Comparison of ENCODE assay signal across 27 cellular contexts in the genomic region with DNA sequence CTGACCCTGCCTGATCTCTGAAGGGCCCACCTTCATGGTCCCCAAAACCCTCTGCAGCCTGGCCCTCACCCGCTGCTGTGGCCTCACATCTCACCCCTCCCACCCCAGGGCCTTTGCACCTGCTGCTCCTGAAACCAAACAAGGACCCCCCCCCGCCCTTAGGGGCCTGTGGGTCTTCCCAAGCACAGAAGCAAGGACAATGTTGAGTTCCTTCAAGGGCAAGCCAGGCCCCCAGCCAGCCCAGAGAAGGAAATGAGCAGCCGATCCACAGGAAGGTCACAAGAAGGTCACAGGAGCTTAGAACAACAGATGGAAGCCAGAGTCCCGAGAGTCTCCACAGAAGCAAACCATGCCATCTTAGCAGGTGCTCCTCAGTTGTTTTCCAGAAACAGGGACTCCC. TPM values are rescaled to one million over a fixed set of nuclear protein-coding genes. Genes with fewer than 3 reads are reported as not detected.
A peak's percentile ranks its signal among the peaks of the same experiment; 100 is the strongest.
DNase-seq lines count a peak whose midpoint lies in the region; ATAC-seq, FAIRE-seq and TF ChIP-seq lines count a peak whose summit lies in the region.
"Had no signal": no experiment of that assay in that cellular context is flagged by ENCODE, and none has a peak within 500 bp of the region (broad histone marks: within the 10 kb centered on the region; RNA-seq: fewer than 3 reads in every experiment).

No MANE protein-coding gene starts in this region.

- ATAC-seq in right lobe of liver (peak in 3 of 4 donors; percentile 19 to 40 (median 32)), pancreas (no peak)
- ATAC-seq: esophagus mucosa, gastroesophageal sphincter, sciatic nerve, T-cell had no signal

- H3K36me3 Mint-ChIP-seq in activated CD4-positive, alpha-beta T cell treated with anti-CD3 and anti-CD28 coated beads, Interleukin-2, amount 10 ng/mL, durations not matched to agents 7 days and 5 days (ENCODE audit: low read depth): no peaks in the 10 kb centered on the region
- H3K36me3 Mint-ChIP-seq: memory B cell, T-cell had no signal

- peak; percentile 22 for DNase-seq in activated CD4-positive, alpha-beta T cell treated with anti-CD3 and anti-CD28 coated beads, Interleukin-2, amount 10 ng/mL, durations not matched to agents 7 days and 5 days
- DNase-seq in activated CD4-positive, alpha-beta T cell treated with anti-CD3 and anti-CD28 coated beads, Interleukin-2, amount 50 U/mL, for 1 hour: no peak
- peak; percentile 49 for DNase-seq in SKM-1 treated with dmso at 0.1 percent for 144 hours (lab: John Stamatoyannopoulos, UW; ENCODE audit: unreplicated experiment)
- DNase-seq in right lobe of liver: no peak
- no peak for DNase-seq in DMS153 (lab: John Stamatoyannopoulos, UW)
- no peak for DNase-seq in suprapubic skin (ENCODE audit: low spot score in 2 of 2)
- DNase-seq in pancreas: no peak
- DNase-seq: activated naive CD4-positive, alpha-beta T cell treated with anti-CD3 and anti-CD28 coated beads, Interleukin-2, amount 50 U/mL, for 16 hours; activated T-cell treated with anti-CD3 and anti-CD28 coated beads, Interleukin-2, amount 50 U/mL, for 1 hour; BE2C; effector CD4-positive, alpha-beta T cell; kidney glomerular epithelial cell; NCI-H1092 treated with DMSO at 0.1 percent for 48 hours; NCI-H2081 treated with DMSO at 0.1 percent for 48 hours; NCI-H526; ovary; stimulated activated CD4-positive, alpha-beta T cell treated with anti-CD3 and anti-CD28 coated beads, Interleukin-15, amount 100 ng/mL, for 24 hours; T-cell; uterus had no signal

- no peak for FAIRE-seq in pancreas (lab: Jason Lieb, UNC)
- FAIRE-seq: A549, astrocyte had no signal

- no peak for TF ChIP-seq EP300 in suprapubic skin (IDR thresholded peaks at IDR 0.05)

- H3K9me3 ChIP-seq in KOPT-K1 (ENCODE audit: insufficient read depth, low read length, poor library complexity, severe bottlenecking): no peaks in the 10 kb centered on the region
- H3K9me3 ChIP-seq in right lobe of liver: no peaks in the 10 kb centered on the region
- H3K9me3 ChIP-seq in suprapubic skin: no peaks in the 10 kb centered on the region
- no peaks in the 10 kb centered on the region for H3K9me3 ChIP-seq in pancreas
- H3K9me3 ChIP-seq: A549, BE2C, gastroesophageal sphincter, ovary, uterus had no signal

- H3K4me1 ChIP-seq in right lobe of liver (no peaks in the 10 kb centered on the region), suprapubic skin (peaks cover 8% of the 10 kb centered on the region), pancreas (peaks cover 13 to 18% (median 13%) of the 10 kb centered on the region in 3 donors)
- H3K4me1 ChIP-seq: gastroesophageal sphincter, uterus had no signal

- no peaks in the 10 kb centered on the region for H3K27me3 ChIP-seq in right lobe of liver
- H3K27me3 ChIP-seq in suprapubic skin: peaks cover 8% of the 10 kb centered on the region
- H3K27me3 ChIP-seq in pancreas: no peaks in the 10 kb centered on the region
- H3K27me3 ChIP-seq: BE2C, ovary, uterus had no signal

- no peaks in the 10 kb centered on the region for H3K9me3 Mint-ChIP-seq in activated CD4-positive, alpha-beta T cell treated with anti-CD3 and anti-CD28 coated beads, Interleukin-2, amount 10 ng/mL, durations not matched to agents 7 days and 5 days
- H3K9me3 Mint-ChIP-seq: memory B cell, T-cell had no signal

- H3K27me3 Mint-ChIP-seq in activated CD4-positive, alpha-beta T cell treated with anti-CD3 and anti-CD28 coated beads, Interleukin-2, amount 10 ng/mL, durations not matched to agents 7 days and 5 days: no peaks in the 10 kb centered on the region

- no peak overlapping the region for H3K4me3 ChIP-seq in right lobe of liver
- H3K4me3 ChIP-seq in suprapubic skin: no peak overlapping the region
- no peak overlapping the region for H3K4me3 ChIP-seq in pancreas
- H3K4me3 ChIP-seq: A549, gastroesophageal sphincter, ovary, uterus had no signal

- no peak for TF ChIP-seq CTCF in right lobe of liver (IDR thresholded peaks at IDR 0.05)
- no peak for TF ChIP-seq CTCF in suprapubic skin (IDR thresholded peaks at IDR 0.05)
- no peak for TF ChIP-seq CTCF in pancreas (IDR thresholded peaks at IDR 0.05)

- TF ChIP-seq POLR2A in right lobe of liver (IDR thresholded peaks at IDR 0.05) (no peak), suprapubic skin (IDR thresholded peaks at IDR 0.05) (no peak)

- H3K27ac ChIP-seq in KOPT-K1 (ENCODE audit: low read depth, low read length, poor library complexity, severe bottlenecking) (peak overlapping the region; percentile 16), right lobe of liver (no peak overlapping the region), suprapubic skin (no peak overlapping the region), pancreas (no peak overlapping the region)
- H3K27ac ChIP-seq: A549, gastroesophageal sphincter, HL-60, ovary, uterus had no signal

- peak overlapping the region; percentile 85 for H3K27ac Mint-ChIP-seq in activated CD4-positive, alpha-beta T cell treated with anti-CD3 and anti-CD28 coated beads, Interleukin-2, amount 10 ng/mL, durations not matched to agents 7 days and 5 days
- H3K27ac Mint-ChIP-seq: memory B cell, T-cell had no signal

- peaks cover 33% of the 10 kb centered on the region for H3K4me1 Mint-ChIP-seq in activated CD4-positive, alpha-beta T cell treated with anti-CD3 and anti-CD28 coated beads, Interleukin-2, amount 10 ng/mL, durations not matched to agents 7 days and 5 days

- no CpG with 5 or more reads among the region's 4 CpGs for WGBS in right lobe of liver (ENCODE audit: insufficient coverage, low coverage, low lambda C conversion rate, missing lambda C conversion rate)
- 40% methylated on average over 1 of the region's 4 CpGs for WGBS in suprapubic skin
- WGBS in pancreas, 2 donors: 55 to 75% methylated on average over 4 of the region's 4 CpGs

- CTCF ChIA-PET in activated CD4-positive, alpha-beta T cell treated with anti-CD3 and anti-CD28 coated beads, Interleukin-2, amount 10 ng/mL, durations not matched to agents 7 days and 5 days (lab: Charles Lee): interaction anchor here (2.5 kb wide), 1 partner anchor 10 kb away, joined by 11 read pairs; no protein-coding TSS in a partner anchor

- no peaks in the 10 kb centered on the region for H3K36me3 ChIP-seq in KOPT-K1 (ENCODE audit: insufficient read depth, low read length)
- no peaks in the 10 kb centered on the region for H3K36me3 ChIP-seq in right lobe of liver
- H3K36me3 ChIP-seq in suprapubic skin: no peaks in the 10 kb centered on the region
- H3K36me3 ChIP-seq in pancreas: no peaks in the 10 kb centered on the region
- H3K36me3 ChIP-seq: BE2C, gastroesophageal sphincter, ovary, uterus had no signal

- intact Hi-C loops in right lobe of liver (cut with DNase I) (no loop called here), pancreas (cut with DNase I) (no loop called here)

- H3K4me3 Mint-ChIP-seq in activated CD4-positive, alpha-beta T cell treated with anti-CD3 and anti-CD28 coated beads, Interleukin-2, amount 10 ng/mL, durations not matched to agents 7 days and 5 days: no peak overlapping the region
- H3K4me3 Mint-ChIP-seq: memory B cell, T-cell had no signal

- POLR2A ChIA-PET in activated CD4-positive, alpha-beta T cell treated with anti-CD3 and anti-CD28 coated beads, Interleukin-2, amount 10 ng/mL, durations not matched to agents 7 days and 5 days (lab: Charles Lee): interaction anchor here (0.6 kb wide), 1 partner anchor 21 kb away, joined by 5 read pairs; no protein-coding TSS in a partner anchor

RNA-seq across cellular contexts. Expression of gene PDE6G, which starts 0.5 kb away (rescaled TPM):
- total RNA-seq in activated CD4-positive, alpha-beta T cell treated with anti-CD3 and anti-CD28 coated beads, Interleukin-2, amount 10 ng/mL, durations not matched to agents 7 days and 5 days: 10 to 100 TPM; 19.8 to 24.7 TPM
- under 1 TPM in 4 of 6 experiments, not detected in 2; 0.40 to 0.93 (median 0.68) TPM for total RNA-seq in right lobe of liver
- under 1 TPM in 1 of 4 donors, not detected in 3; 0.53 TPM for total RNA-seq in suprapubic skin
- total RNA-seq in pancreas: under 1 TPM in 2 of 6 donors, not detected in 4; 0.31 to 0.37 TPM
- polyA plus RNA-seq in pancreas: under 1 TPM; 0.47 to 0.49 TPM
- total RNA-seq: astrocyte, esophagus mucosa, sciatic nerve had no signal

RNA-seq across cellular contexts. Expression of gene OXLD1, which starts 9.6 kb away (rescaled TPM):
- total RNA-seq in activated CD4-positive, alpha-beta T cell treated with anti-CD3 and anti-CD28 coated beads, Interleukin-2, amount 10 ng/mL, durations not matched to agents 7 days and 5 days: 10 to 100 TPM; 43.6 to 49.9 TPM
- 10 to 100 TPM in 5 of 6 experiments, 1 to 10 TPM in 1; 8.3 to 24.3 (median 14.6) TPM for total RNA-seq in right lobe of liver
- 10 to 100 TPM; 39.6 to 68.1 (median 47.6) TPM for total RNA-seq in suprapubic skin
- 10 to 100 TPM in 5 of 6 donors, 1 to 10 TPM in 1; 9.4 to 19.6 (median 13.8) TPM for total RNA-seq in pancreas
- 10 to 100 TPM; 48.2 to 57.2 TPM for polyA plus RNA-seq in pancreas

RNA-seq across cellular contexts. Expression of gene CCDC137, which starts 9.7 kb away (rescaled TPM):
- total RNA-seq in activated CD4-positive, alpha-beta T cell treated with anti-CD3 and anti-CD28 coated beads, Interleukin-2, amount 10 ng/mL, durations not matched to agents 7 days and 5 days: 10 to 100 TPM; 30.2 to 33.8 TPM
- total RNA-seq in right lobe of liver (10 to 100 TPM in 1 of 6 experiments, 1 to 10 TPM in 5; 5.5 to 35.0 (median 6.5) TPM), suprapubic skin (10 to 100 TPM; 14.9 to 29.8 (median 24.5) TPM), pancreas (10 to 100 TPM in 1 of 6 donors, 1 to 10 TPM in 5; 2.9 to 11.0 (median 5.6) TPM)
- 10 to 100 TPM; 12.5 to 50.4 TPM for polyA plus RNA-seq in pancreas

RNA-seq across cellular contexts. Expression of gene TSPAN10, which starts 19.8 kb away (rescaled TPM):
- under 1 TPM; 0.75 to 0.89 TPM for total RNA-seq in activated CD4-positive, alpha-beta T cell treated with anti-CD3 and anti-CD28 coated beads, Interleukin-2, amount 10 ng/mL, durations not matched to agents 7 days and 5 days
- total RNA-seq in right lobe of liver (1 to 10 TPM in 1 of 6 experiments, under 1 TPM in 5; 0.18 to 1.2 (median 0.62) TPM), suprapubic skin (1 to 10 TPM in 3 of 4 donors, under 1 TPM in 1; 0.99 to 9.2 (median 2.5) TPM), pancreas (1 to 10 TPM in 2 of 6 donors, under 1 TPM in 4; 0.24 to 1.5 (median 0.84) TPM)
- 1 to 10 TPM; 2.0 to 2.2 TPM for polyA plus RNA-seq in pancreas

RNA-seq across cellular contexts. Expression of gene NPLOC4, which starts 19.9 kb away (rescaled TPM):
- 10 to 100 TPM; 91.3 to 98.2 TPM for total RNA-seq in activated CD4-positive, alpha-beta T cell treated with anti-CD3 and anti-CD28 coated beads, Interleukin-2, amount 10 ng/mL, durations not matched to agents 7 days and 5 days
- total RNA-seq in right lobe of liver (10 to 100 TPM; 46.5 to 63.2 (median 55.8) TPM), suprapubic skin (100 to 1,000 TPM in 1 of 4 donors, 10 to 100 TPM in 3; 77.1 to 115 (median 91.7) TPM), pancreas (10 to 100 TPM; 32.8 to 54.8 (median 36.4) TPM)
- 10 to 100 TPM; 32.5 to 34.8 TPM for polyA plus RNA-seq in pancreas

Comparison
In these comparisons a context has a peak if more than half of its experiments do, and no peak if none do; other contexts are left out.
1. DNase-seq: peak in activated CD4-positive, alpha-beta T cell treated with anti-CD3 and anti-CD28 coated beads, Interleukin-2, amount 10 ng/mL, durations not matched to agents 7 days and 5 days (single experiment) and SKM-1 treated with dmso at 0.1 percent for 144 hours (single experiment); none in activated CD4-positive, alpha-beta T cell treated with anti-CD3 and anti-CD28 coated beads, Interleukin-2, amount 50 U/mL, for 1 hour (single experiment), right lobe of liver (0 of 3), DMS153 (single experiment), suprapubic skin (0 of 2) and pancreas (0 of 6).
2. ATAC-seq: peak in right lobe of liver (3 of 4); none in pancreas (0 of 4).
3. RNA of gene PDE6G, which starts 0.5 kb away (total RNA-seq): 19.8 to 24.7 TPM in activated CD4-positive, alpha-beta T cell treated with anti-CD3 and anti-CD28 coated beads, Interleukin-2, amount 10 ng/mL, durations not matched to agents 7 days and 5 days; 0.40 to 0.93 TPM in right lobe of liver, 0.53 TPM in suprapubic skin and 0.31 to 0.37 TPM in pancreas; every median in the first group is over 4 times any median in the second.